In genomic region chr1:154972517-154973343, GRCh38 we compare ENCODE assay signal across 8 cellular contexts. TPM values are rescaled to one million over a fixed set of nuclear protein-coding genes. Genes with fewer than 3 reads are reported as not detected.
DNase-seq lines count a peak whose midpoint lies in the region; ATAC-seq and TF ChIP-seq lines count a peak whose summit lies in the region.

No MANE protein-coding gene starts in this region.

- H3K9me3 ChIP-seq in OCI-LY1 (ENCODE audit: low read length), result no peaks in the 10 kb centered on the region

- H3K27me3 ChIP-seq in OCI-LY1 (ENCODE audit: insufficient read depth, low read length), result no peaks in the 10 kb centered on the region
- H3K27me3 ChIP-seq in dorsolateral prefrontal cortex, result no peaks in the 10 kb centered on the region

- H3K4me1 Mint-ChIP-seq in memory B cell, result peaks cover 30% of the 10 kb centered on the region
- peaks cover 37% of the 10 kb centered on the region for H3K4me1 Mint-ChIP-seq in activated T-cell treated with anti-CD3 and anti-CD28 coated beads, Interleukin-2, amount 50 U/mL, for 24 hours (ENCODE audit: low read depth)

- peaks cover 18% of the 10 kb centered on the region for H3K36me3 ChIP-seq in OCI-LY1 (ENCODE audit: insufficient read depth, low read length)

- no peak for TF ChIP-seq CTCF in OCI-LY1 (IDR thresholded peaks at IDR 0.05; ENCODE audit: low read length)
- TF ChIP-seq CTCF in dorsolateral prefrontal cortex (IDR thresholded peaks at IDR 0.05 in 54 of 56, conservative IDR thresholded peaks at IDR 0.05 in 2 of 56; ENCODE audit: low read depth in 1 of 56, partially characterized antibody in 56 of 56), result peak in 1 of 56 donors; percentile 11

- intact Hi-C loops in dorsolateral prefrontal cortex (cut with DNase I), result no loop called here

- H4K20me1 ChIP-seq in OCI-LY1 (ENCODE audit: insufficient read depth, low read length), result no peaks in the 10 kb centered on the region

- ATAC-seq in memory B cell (ENCODE audit: low read depth), result no peak
- no peak for ATAC-seq in HG03025 (IDR thresholded peaks at IDR 0.05; ENCODE audit: low FRiP score, unreplicated experiment)

- H3K27ac ChIP-seq in OCI-LY1 (ENCODE audit: low read depth, low read length, poor library complexity, severe bottlenecking) (peak overlapping the region; percentile 88), dorsolateral prefrontal cortex (peak overlapping the region in 58 of 59 donors; percentile 51 to 100 (median 96))

- H3K36me3 Mint-ChIP-seq in memory B cell, result peaks cover 12% of the 10 kb centered on the region
- peaks cover 39% of the 10 kb centered on the region for H3K36me3 Mint-ChIP-seq in activated T-cell treated with anti-CD3 and anti-CD28 coated beads, Interleukin-2, amount 50 U/mL, for 24 hours (ENCODE audit: low read depth)

- H3K4me3 Mint-ChIP-seq in memory B cell, result peak overlapping the region; percentile 75
- no peak overlapping the region for H3K4me3 Mint-ChIP-seq in activated T-cell treated with anti-CD3 and anti-CD28 coated beads, Interleukin-2, amount 50 U/mL, for 24 hours

- H3K27me3 Mint-ChIP-seq in memory B cell, result no peaks in the 10 kb centered on the region
- H3K27me3 Mint-ChIP-seq in activated T-cell treated with anti-CD3 and anti-CD28 coated beads, Interleukin-2, amount 50 U/mL, for 24 hours, result no peaks in the 10 kb centered on the region

- H3K27ac Mint-ChIP-seq in memory B cell, result peak overlapping the region; percentile 67
- no peak overlapping the region for H3K27ac Mint-ChIP-seq in activated T-cell treated with anti-CD3 and anti-CD28 coated beads, Interleukin-2, amount 50 U/mL, for 24 hours

- H3K9me3 Mint-ChIP-seq in memory B cell, result no peaks in the 10 kb centered on the region
- H3K9me3 Mint-ChIP-seq in activated T-cell treated with anti-CD3 and anti-CD28 coated beads, Interleukin-2, amount 50 U/mL, for 24 hours, result no peaks in the 10 kb centered on the region

- H3K4me1 ChIP-seq in OCI-LY1 (ENCODE audit: insufficient read depth, low read length, severe bottlenecking), result peaks cover 54% of the 10 kb centered on the region

- peak overlapping the region; percentile 79 for H3K4me3 ChIP-seq in OCI-LY1 (ENCODE audit: low read depth, low read length, poor library complexity, severe bottlenecking)
- peak overlapping the region in 50 of 59 donors; percentile 7 to 97 (median 79) for H3K4me3 ChIP-seq in dorsolateral prefrontal cortex

- H3K4me2 ChIP-seq in OCI-LY1 (ENCODE audit: low read length), result peak overlapping the region; percentile 74

- H2AFZ ChIP-seq in OCI-LY1 (ENCODE audit: low read length), result no peak overlapping the region

- no peaks in the 10 kb centered on the region for H3F3A ChIP-seq in OCI-LY1 (ENCODE audit: insufficient read depth, low read length)

- DNase-seq in ELF-1 (ENCODE audit: low read depth, low spot score) (peak; percentile 97), dorsolateral prefrontal cortex (no peak), memory B cell (ENCODE audit: low spot score in 2 of 2) (no peak), NCI-H2029 (lab: John Stamatoyannopoulos, UW) (no peak), NCI-H524 (lab: John Stamatoyannopoulos, UW) (no peak)
- DNase-seq in activated T-cell treated with anti-CD3 and anti-CD28 coated beads, Interleukin-2, amount 50 U/mL, for 24 hours, result no peak

- peaks cover 28% of the 10 kb centered on the region for H3K79me2 ChIP-seq in OCI-LY1 (ENCODE audit: insufficient read depth, low read length)

- H3K9me2 ChIP-seq in OCI-LY1 (ENCODE audit: low read depth, low read length), result no peaks in the 10 kb centered on the region

- peak overlapping the region; percentile 17; the same call in 1 of the 2 replicates for H3K9ac ChIP-seq in OCI-LY1 (ENCODE audit: low read length)

RNA-seq across cellular contexts. Expression of gene CKS1B, which starts 1.8 kb away (rescaled TPM):
- 10 to 100 TPM in 89 of 120 experiments, 1 to 10 TPM in 31; 4.1 to 21.6 (median 11.6) TPM for total RNA-seq in dorsolateral prefrontal cortex

RNA-seq across cellular contexts. Expression of gene SHC1, which starts 2.2 kb away (rescaled TPM):
- 10 to 100 TPM; 19.6 to 84.4 (median 32.6) TPM for total RNA-seq in dorsolateral prefrontal cortex

RNA-seq across cellular contexts. Expression of gene FLAD1, which starts 10.4 kb away (rescaled TPM):
- 10 to 100 TPM; 16.1 to 42.6 (median 25.5) TPM for total RNA-seq in dorsolateral prefrontal cortex

RNA-seq across cellular contexts. Expression of gene PYGO2, which starts 11.1 kb away (rescaled TPM):
- 10 to 100 TPM; 26.9 to 46.0 (median 33.8) TPM for total RNA-seq in dorsolateral prefrontal cortex

RNA-seq across cellular contexts. Expression of gene PBXIP1, which starts 16.8 kb away (rescaled TPM):
- 100 to 1,000 TPM in 54 of 120 experiments, 10 to 100 TPM in 66; 40.2 to 244 (median 96.9) TPM for total RNA-seq in dorsolateral prefrontal cortex
